In genomic region chr12:26867084-26867483, GRCh38 we compare ENCODE assay signal across 9 cellular contexts. TPM values are rescaled to one million over a fixed set of nuclear protein-coding genes. Genes with fewer than 3 reads are reported as not detected.
DNase-seq lines count a peak whose midpoint lies in the region; ATAC-seq, FAIRE-seq and TF ChIP-seq lines count a peak whose summit lies in the region.
"Had no signal": no experiment of that assay in that cellular context is flagged by ENCODE, and none has a peak within 500 bp of the region (broad histone marks: within the 10 kb centered on the region; RNA-seq: fewer than 3 reads in every experiment).

No MANE protein-coding gene starts in this region.

- H3K4me1 ChIP-seq in kidney (ENCODE audit: control insufficient read depth in 1 of 2, insufficient read depth in 1 of 2, low read depth in 1 of 2, low read length in 2 of 2) (peaks cover 0 to 5% of the 10 kb centered on the region in 2 donors), trophoblast cell (ENCODE audit: control insufficient read depth in 1 of 2, insufficient read depth in 2 of 2, low read length in 2 of 2) (peaks cover 5 to 7% of the 10 kb centered on the region in 2 experiments)

- H3K4me2 ChIP-seq in trophoblast cell (ENCODE audit: low read length) = no peak overlapping the region

- H4K91ac ChIP-seq in trophoblast cell (ENCODE audit: low read depth, low read length) = no peak overlapping the region

- no peaks in the 10 kb centered on the region for H3K27me3 ChIP-seq in trophoblast cell (ENCODE audit: insufficient read depth, low read length)

- TF ChIP-seq CTCF in GM13977 (IDR thresholded peaks at IDR 0.05; ENCODE audit: extremely low read depth, insufficient read depth, missing control alignments) (no peak), kidney (IDR thresholded peaks at IDR 0.05; ENCODE audit: borderline replicate concordance, extremely low read depth, insufficient read depth) (no peak)

- H3K27ac ChIP-seq in kidney (ENCODE audit: low read depth in 2 of 2, low read length in 2 of 2) = no peak overlapping the region
- H3K27ac ChIP-seq in trophoblast cell (ENCODE audit: low read depth, low read length) = no peak overlapping the region

- H4K8ac ChIP-seq in trophoblast cell (ENCODE audit: low read depth, low read length) = no peak overlapping the region

- H3K4ac ChIP-seq in trophoblast cell (ENCODE audit: low read depth, low read length) = no peak overlapping the region

- no peak overlapping the region for H3K18ac ChIP-seq in trophoblast cell (ENCODE audit: low read length)

- no peak overlapping the region for H3K23ac ChIP-seq in trophoblast cell (ENCODE audit: low read length)

- peak overlapping the region; percentile 43 for H3K27ac Mint-ChIP-seq in activated CD8-positive, alpha-beta T cell treated with anti-CD3 and anti-CD28 coated beads, Interleukin-2, amount 10 ng/mL, durations not matched to agents 7 days and 5 days

- H3K9ac ChIP-seq in kidney (ENCODE audit: low read length in 2 of 2) (no peak overlapping the region), trophoblast cell (ENCODE audit: low read length) (no peak overlapping the region)

- H3K27me3 Mint-ChIP-seq in activated CD8-positive, alpha-beta T cell treated with anti-CD3 and anti-CD28 coated beads, Interleukin-2, amount 10 ng/mL, durations not matched to agents 7 days and 5 days (ENCODE audit: low read depth) = no peaks in the 10 kb centered on the region

- in situ Hi-C loops in GM13977 (cut with MboI; ENCODE audit: low pct_unique_long_range_greater_than_20kb, low sequenced_read_pairs, unreplicated experiment) = no loop called here

- no peak overlapping the region for H2BK120ac ChIP-seq in trophoblast cell (ENCODE audit: insufficient read depth, low read length, poor library complexity)

- ATAC-seq in GM21367 (IDR thresholded peaks at IDR 0.05; ENCODE audit: unreplicated experiment) (peak; percentile 68), HG03378 (IDR thresholded peaks at IDR 0.05; ENCODE audit: unreplicated experiment) (peak; percentile 77)
- peak; percentile 60 for ATAC-seq in activated CD8-positive, alpha-beta T cell treated with anti-CD3 and anti-CD28 coated beads, Interleukin-2, amount 10 ng/mL, durations not matched to agents 7 days and 5 days

- H4K12ac ChIP-seq in trophoblast cell (ENCODE audit: low read depth, low read length) = no peak overlapping the region

- intact Hi-C loops in kidney (cut with DNase I) = no loop called here

- POLR2A ChIA-PET in activated CD8-positive, alpha-beta T cell treated with anti-CD3 and anti-CD28 coated beads, Interleukin-2, amount 10 ng/mL, durations not matched to agents 7 days and 5 days (lab: Charles Lee) = no interaction called here

- H2BK12ac ChIP-seq in trophoblast cell (ENCODE audit: low read length) = no peak overlapping the region

- H3K4me3 Mint-ChIP-seq in activated CD8-positive, alpha-beta T cell treated with anti-CD3 and anti-CD28 coated beads, Interleukin-2, amount 10 ng/mL, durations not matched to agents 7 days and 5 days = no peak overlapping the region

- H3K36me3 ChIP-seq in kidney (ENCODE audit: control insufficient read depth in 1 of 2, insufficient read depth in 2 of 2, low read length in 2 of 2) (no peaks in the 10 kb centered on the region), trophoblast cell (ENCODE audit: control insufficient read depth in 1 of 2, insufficient read depth in 2 of 2, low read length in 2 of 2) (no peaks in the 10 kb centered on the region)

- H2AFZ ChIP-seq in trophoblast cell (ENCODE audit: insufficient read depth, low read length, poor library complexity) = no peak overlapping the region

- H3K9me3 ChIP-seq in kidney (ENCODE audit: control insufficient read depth in 1 of 2, low read length in 2 of 2) = no peaks in the 10 kb centered on the region
- H3K9me3 ChIP-seq in trophoblast cell (ENCODE audit: insufficient read depth, low read depth, low read length) = no peaks in the 10 kb centered on the region

- H3K4me1 Mint-ChIP-seq in activated CD8-positive, alpha-beta T cell treated with anti-CD3 and anti-CD28 coated beads, Interleukin-2, amount 10 ng/mL, durations not matched to agents 7 days and 5 days (ENCODE audit: low read depth) = peaks cover 28% of the 10 kb centered on the region

- WGBS in trophoblast cell (ENCODE audit: extremely low coverage, insufficient coverage, insufficient read length) = no CpG with 5 or more reads among the region's 2 CpGs

- H3K36me3 Mint-ChIP-seq in activated CD8-positive, alpha-beta T cell treated with anti-CD3 and anti-CD28 coated beads, Interleukin-2, amount 10 ng/mL, durations not matched to agents 7 days and 5 days (ENCODE audit: low read depth) = no peaks in the 10 kb centered on the region
- H3K36me3 Mint-ChIP-seq: naive thymus-derived CD8-positive, alpha-beta T cell had no signal

- CTCF ChIA-PET in activated CD8-positive, alpha-beta T cell treated with anti-CD3 and anti-CD28 coated beads, Interleukin-2, amount 10 ng/mL, durations not matched to agents 7 days and 5 days (lab: Charles Lee) = interaction anchor here (1.5 to 1.6 kb wide), 2 partner anchors 9 to 33 kb away, joined by 6 to 8 read pairs; no protein-coding TSS in a partner anchor

- no peaks in the 10 kb centered on the region for H3K79me1 ChIP-seq in trophoblast cell (ENCODE audit: low read length)

- H3K14ac ChIP-seq in trophoblast cell (ENCODE audit: low read length) = no peak overlapping the region

- DNase-seq in GM13977 (ENCODE audit: low spot score) (peak; percentile 35), pons (ENCODE audit: low spot score) (no peak), kidney (no peak), trophoblast cell (no peak), T1000 (lab: John Stamatoyannopoulos, UW) (no peak)
- no peak for DNase-seq in activated CD8-positive, alpha-beta T cell treated with anti-CD3 and anti-CD28 coated beads, Interleukin-2, amount 10 ng/mL, durations not matched to agents 7 days and 5 days

- no peaks in the 10 kb centered on the region for H3K9me3 Mint-ChIP-seq in activated CD8-positive, alpha-beta T cell treated with anti-CD3 and anti-CD28 coated beads, Interleukin-2, amount 10 ng/mL, durations not matched to agents 7 days and 5 days (ENCODE audit: insufficient read depth)
- H3K9me3 Mint-ChIP-seq: naive thymus-derived CD8-positive, alpha-beta T cell had no signal

- H3K79me2 ChIP-seq in trophoblast cell (ENCODE audit: control insufficient read depth, insufficient read depth, low read length, poor library complexity) = no peaks in the 10 kb centered on the region

- H2BK5ac ChIP-seq in trophoblast cell (ENCODE audit: low read depth, low read length, poor library complexity) = no peak overlapping the region

- no peak overlapping the region for H3K4me3 ChIP-seq in kidney (ENCODE audit: low read length in 2 of 2)
- H3K4me3 ChIP-seq in trophoblast cell (ENCODE audit: low read depth, low read length) = no peak overlapping the region

- no peak overlapping the region for H2AK5ac ChIP-seq in trophoblast cell (ENCODE audit: low read length)

- no peak for FAIRE-seq in kidney (lab: Jason Lieb, UNC)

RNA-seq across cellular contexts. Expression of gene ITPR2, which starts 34.1 kb away (rescaled TPM):
- 10 to 100 TPM; 33.5 to 34.6 TPM for total RNA-seq in activated CD8-positive, alpha-beta T cell treated with anti-CD3 and anti-CD28 coated beads, Interleukin-2, amount 10 ng/mL, durations not matched to agents 7 days and 5 days
- total RNA-seq in kidney = 56.9 TPM
- 5.7 TPM for polyA plus RNA-seq in kidney (ENCODE audit: insufficient read depth, low read depth, low replicate concordance)
- 5.4 and 5.5 TPM in 2 replicates for polyA plus RNA-seq in trophoblast cell (2013)
